13 cellular contexts compared by ENCODE assay signal in the genomic region with DNA sequence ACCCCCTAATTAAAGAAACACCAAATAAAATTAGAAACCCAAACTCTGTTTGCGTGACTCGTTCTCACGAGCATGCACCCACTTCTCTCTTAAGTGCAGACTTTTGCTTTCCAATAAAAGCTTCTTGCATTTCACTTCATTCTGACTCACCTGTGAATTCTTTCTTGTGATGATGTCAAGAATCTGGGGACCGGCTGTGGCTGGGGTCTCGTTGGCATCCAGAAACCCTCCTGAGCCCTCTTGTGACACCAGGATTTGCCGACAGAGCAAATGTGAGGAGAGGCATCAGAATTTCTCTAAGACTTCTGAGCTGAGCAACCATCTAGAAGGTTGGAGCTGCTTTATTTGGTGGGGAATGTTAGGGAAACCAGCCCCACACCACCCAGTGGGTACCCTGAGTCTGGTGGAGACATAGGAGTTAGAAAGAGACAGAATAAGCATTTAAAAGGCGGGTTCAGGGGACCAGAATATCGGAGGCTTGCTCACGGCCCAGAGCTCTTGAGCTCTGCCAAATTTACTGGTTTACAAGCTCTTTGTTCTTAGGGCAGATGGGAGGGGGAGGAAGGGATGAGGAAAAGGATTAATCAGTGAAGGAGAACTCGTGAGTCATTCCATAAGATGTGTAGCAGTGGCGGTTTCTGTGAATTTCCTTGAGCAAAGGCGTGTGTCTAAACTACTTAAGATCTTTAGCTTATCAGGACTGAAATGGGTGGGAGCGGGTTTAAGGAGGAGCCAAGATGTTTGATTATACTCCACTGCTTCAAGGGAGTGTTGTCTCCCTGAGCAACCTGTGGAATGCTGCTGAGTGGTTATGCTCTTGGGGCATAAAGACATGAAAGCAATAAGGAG. TPM values are rescaled to one million over a fixed set of nuclear protein-coding genes. Genes with fewer than 3 reads are reported as not detected.
DNase-seq lines count a peak whose midpoint lies in the region; ATAC-seq, FAIRE-seq and TF ChIP-seq lines count a peak whose summit lies in the region.
"Had no signal": no experiment of that assay in that cellular context is flagged by ENCODE, and none has a peak within 500 bp of the region (broad histone marks: within the 10 kb centered on the region; RNA-seq: fewer than 3 reads in every experiment).

No MANE protein-coding gene starts in this region.

- no peak overlapping the region for H3K4me2 ChIP-seq in HepG2 (ENCODE audit: low read depth, low read length)

- H3K27ac ChIP-seq in HepG2 (ENCODE audit: extremely low read length, insufficient read depth, low read length) (no peak overlapping the region), right lobe of liver (no peak overlapping the region), lower lobe of right lung (peak overlapping the region; percentile 86)
- H3K27ac ChIP-seq: esophagus muscularis mucosa had no signal

- H3K4me3 Mint-ChIP-seq in MCF 10A (ENCODE audit: unreplicated experiment), result peak overlapping the region; percentile 42
- H3K4me3 Mint-ChIP-seq: activated CD4-positive, alpha-beta T cell treated with anti-CD3 and anti-CD28 coated beads, Interleukin-2, amount 10 ng/mL, durations not matched to agents 24 days and 14 days; activated naive CD4-positive, alpha-beta T cell treated with anti-CD3 and anti-CD28 coated beads, Interleukin-2, amount 10 ng/mL, durations not matched to agents 7 days and 5 days had no signal

- DNase-seq in HepG2 (ENCODE audit: low spot score) (no peak), right lobe of liver (no peak), MCF 10A (ENCODE audit: unreplicated experiment) (peak; percentile 72), lower lobe of right lung (no peak), ureter (ENCODE audit: low spot score) (peak; percentile 50), NCI-H128 (lab: John Stamatoyannopoulos, UW; ENCODE audit: unreplicated experiment) (no peak), GM12892 (ENCODE audit: insufficient read length) (no peak)
- DNase-seq in activated naive CD4-positive, alpha-beta T cell treated with Interleukin-2 at 50 U/mL for 16 hours, result no peak
- DNase-seq: activated CD4-positive, alpha-beta T cell treated with anti-CD3 and anti-CD28 coated beads, Interleukin-2, amount 10 ng/mL, durations not matched to agents 24 days and 14 days; activated naive CD4-positive, alpha-beta T cell treated with anti-CD3 and anti-CD28 coated beads, Interleukin-2, amount 10 ng/mL, durations not matched to agents 7 days and 5 days; NCI-H1436 treated with DMSO at 0.1 percent for 48 hours; SHP77 had no signal

- H3K36me3 ChIP-seq in HepG2 (replicated peaks in 1 of 2; ENCODE audit: control insufficient read depth in 1 of 2, insufficient read depth in 2 of 2, low read length in 2 of 2), result no peaks in the 10 kb centered on the region
- H3K36me3 ChIP-seq in right lobe of liver, result no peaks in the 10 kb centered on the region
- no peaks in the 10 kb centered on the region for H3K36me3 ChIP-seq in lower lobe of right lung
- H3K36me3 ChIP-seq: esophagus muscularis mucosa had no signal

- no peak for TF ChIP-seq RAD21 in HepG2 (CRISPR knock-in tag; IDR thresholded peaks at IDR 0.05)

- TF ChIP-seq EP300 in HepG2 (IDR thresholded peaks at IDR 0.05; ENCODE audit: low read depth in 2 of 2, low read length in 2 of 2), result no peak
- TF ChIP-seq EP300 in HepG2 (CRISPR knock-in tag; IDR thresholded peaks at IDR 0.05; ENCODE audit: borderline replicate concordance), result no peak

- in situ Hi-C loops in HepG2 (cut with HindIII; ENCODE audit: extremely low pct_ligation_motif_present, low pct_unique_long_range_greater_than_20kb), result no loop called here

- no peak overlapping the region for H3K4me3 ChIP-seq in HepG2 (replicated peaks in 1 of 3; ENCODE audit: insufficient read depth in 1 of 3, low read depth in 2 of 3, low read length in 3 of 3)
- H3K4me3 ChIP-seq in right lobe of liver, result no peak overlapping the region
- peak overlapping the region; percentile 40 for H3K4me3 ChIP-seq in lower lobe of right lung
- H3K4me3 ChIP-seq: esophagus muscularis mucosa had no signal

- peak overlapping the region; percentile 93 for H3K27ac Mint-ChIP-seq in MCF 10A (ENCODE audit: low read depth, unreplicated experiment)
- H3K27ac Mint-ChIP-seq: activated CD4-positive, alpha-beta T cell treated with anti-CD3 and anti-CD28 coated beads, Interleukin-2, amount 10 ng/mL, durations not matched to agents 24 days and 14 days; activated naive CD4-positive, alpha-beta T cell treated with anti-CD3 and anti-CD28 coated beads, Interleukin-2, amount 10 ng/mL, durations not matched to agents 7 days and 5 days had no signal

- peaks cover 16% of the 10 kb centered on the region for H3K36me3 Mint-ChIP-seq in MCF 10A (ENCODE audit: insufficient read depth, unreplicated experiment)
- H3K36me3 Mint-ChIP-seq: activated naive CD4-positive, alpha-beta T cell treated with anti-CD3 and anti-CD28 coated beads, Interleukin-2, amount 10 ng/mL, durations not matched to agents 7 days and 5 days had no signal

- H3K4me1 Mint-ChIP-seq in MCF 10A (ENCODE audit: insufficient read depth, unreplicated experiment), result peaks cover 38% of the 10 kb centered on the region
- H3K4me1 Mint-ChIP-seq: activated naive CD4-positive, alpha-beta T cell treated with anti-CD3 and anti-CD28 coated beads, Interleukin-2, amount 10 ng/mL, durations not matched to agents 7 days and 5 days had no signal

- H4K20me1 ChIP-seq in HepG2 (ENCODE audit: insufficient read depth, low read length), result no peaks in the 10 kb centered on the region

- no peak overlapping the region for H3K9ac ChIP-seq in HepG2 (ENCODE audit: insufficient read depth, low read depth, low read length)

- BruUV-seq in HepG2 (replicated peaks; lab: Mats Ljungman, UMichigan) (no TSS peak), MCF 10A (replicated peaks; lab: Mats Ljungman, UMichigan) (no TSS peak)

- no peaks in the 10 kb centered on the region for H3K79me2 ChIP-seq in HepG2 (ENCODE audit: insufficient read depth, low read length)

- no peak overlapping the region for H2AFZ ChIP-seq in HepG2 (ENCODE audit: low read length)

- peaks cover 0 to 11% of the 10 kb centered on the region in 2 experiments; a peak in 1 of 5 replicates for H3K27me3 ChIP-seq in HepG2 (ENCODE audit: control insufficient read depth in 1 of 2, insufficient read depth in 2 of 2, low read length in 2 of 2)
- H3K27me3 ChIP-seq in right lobe of liver, result no peaks in the 10 kb centered on the region
- H3K27me3 ChIP-seq in lower lobe of right lung (ENCODE audit: low read depth), result no peaks in the 10 kb centered on the region

- TF ChIP-seq CTCF in HepG2 (CRISPR knock-in tag; IDR thresholded peaks at IDR 0.05), result no peak
- no peak for TF ChIP-seq CTCF in right lobe of liver (IDR thresholded peaks at IDR 0.05)
- TF ChIP-seq CTCF in MCF 10A (IDR thresholded peaks at IDR 0.05; ENCODE audit: unreplicated experiment), result no peak
- TF ChIP-seq CTCF in lower lobe of right lung (IDR thresholded peaks at IDR 0.05), result no peak

- TF ChIP-seq POLR2A in HepG2 (IDR thresholded peaks at IDR 0.05; ENCODE audit: insufficient read depth in 1 of 2, low read depth in 2 of 2, low read length in 2 of 2) (no peak), right lobe of liver (IDR thresholded peaks at IDR 0.05) (no peak), GM12892 (IDR thresholded peaks at IDR 0.05; ENCODE audit: low read depth, low read length) (no peak)

- no peaks in the 10 kb centered on the region for H3K27me3 Mint-ChIP-seq in MCF 10A (ENCODE audit: insufficient read depth, unreplicated experiment)

- POLR2A ChIA-PET in HepG2 (lab: Yijun Ruan, JAX) (no interaction called here), MCF 10A (lab: Yijun Ruan, JAX) (interaction anchor here (0.6 to 2.4 kb wide), 17 partner anchors 8 to 1475 kb away, joined by 3 to 22 read pairs (median 4); partner anchors contain the start of genes COQ7, GDE1 and ITPRIPL2)

- CTCF ChIA-PET in HepG2 (lab: Yijun Ruan, JAX; ENCODE audit: low intra/inter-chr PET ratio, low total read pairs), result no interaction called here
- CTCF ChIA-PET in MCF 10A (lab: Yijun Ruan, JAX), result interaction anchor here (0.6 to 10.2 kb wide), 10 partner anchors 17 to 388 kb away, joined by 3 to 328 read pairs (median 4); partner anchors contain the start of gene VPS35L

- H3K4me1 ChIP-seq in HepG2 (ENCODE audit: insufficient read depth, low read length), result peaks cover 16% of the 10 kb centered on the region
- peaks cover 0 to 14% (median 4%) of the 10 kb centered on the region in 4 donors for H3K4me1 ChIP-seq in right lobe of liver
- no peaks in the 10 kb centered on the region for H3K4me1 ChIP-seq in lower lobe of right lung
- H3K4me1 ChIP-seq: esophagus muscularis mucosa had no signal

- no peaks in the 10 kb centered on the region for H3K9me3 Mint-ChIP-seq in MCF 10A (ENCODE audit: unreplicated experiment)
- H3K9me3 Mint-ChIP-seq: activated CD4-positive, alpha-beta T cell treated with anti-CD3 and anti-CD28 coated beads, Interleukin-2, amount 10 ng/mL, durations not matched to agents 24 days and 14 days; activated naive CD4-positive, alpha-beta T cell treated with anti-CD3 and anti-CD28 coated beads, Interleukin-2, amount 10 ng/mL, durations not matched to agents 7 days and 5 days had no signal

- intact Hi-C loops in HepG2 (cut with micrococcal nuclease; ENCODE audit: unreplicated experiment), result no loop called here
- intact Hi-C loops in right lobe of liver (cut with DNase I), result no loop called here
- intact Hi-C loops in MCF 10A (cut with micrococcal nuclease), result no loop called here
- intact Hi-C loops in lower lobe of right lung (cut with DNase I), result no loop called here

- H3K9me3 ChIP-seq in HepG2 (ENCODE audit: low read length) (no peaks in the 10 kb centered on the region), right lobe of liver (no peaks in the 10 kb centered on the region), lower lobe of right lung (no peaks in the 10 kb centered on the region)
- H3K9me3 ChIP-seq: esophagus muscularis mucosa had no signal

- 42% methylated on average over 13 of the region's 13 CpGs for WGBS in HepG2 (ENCODE audit: low lambda C conversion rate)
- 70% methylated on average over 12 of the region's 13 CpGs for WGBS in right lobe of liver (ENCODE audit: insufficient coverage, low coverage, low lambda C conversion rate, missing lambda C conversion rate)

- FAIRE-seq in HepG2 (lab: Jason Lieb, UNC), result no peak
- FAIRE-seq in GM12892 (lab: Jason Lieb, UNC), result no peak

- ATAC-seq in HepG2 (no peak), right lobe of liver (no peak), lower lobe of right lung (peak; percentile 59 to 72)

RNA-seq across cellular contexts. Expression of gene TMC5, which starts 24.2 kb away (rescaled TPM):
- 0.09 and 0.34 TPM in 2 replicates for total RNA-seq in HepG2 (2016; rRNA removed; fragmentation: Illumina TruSeq; extraction: Trizol)
- total RNA-seq in HepG2 (2016; cell fraction: cytosol; rRNA removed; fragmentation: Illumina TruSeq; extraction: Trizol; ENCODE audit: low read depth), result 0.30 TPM in 1 of 2 replicates, not detected in the other
- total RNA-seq in HepG2 (2016; cell fraction: insoluble cytoplasmic fraction; rRNA removed; fragmentation: Illumina TruSeq; extraction: Trizol), result not detected in 2 replicates
- total RNA-seq in HepG2 (2016; cell fraction: membrane; rRNA removed; fragmentation: Illumina TruSeq; extraction: Trizol), result 0.09 and 0.10 TPM in 2 replicates
- total RNA-seq in HepG2 (2016; cell fraction: nucleus; rRNA removed; fragmentation: Illumina TruSeq; extraction: Trizol), result not detected in 2 replicates
- polyA plus RNA-seq in HepG2 (2011; rRNA removed), result 0.41 and 0.63 TPM in 2 replicates
- 0.35 and 0.49 TPM in 2 replicates for polyA plus RNA-seq in HepG2 (2011; cell fraction: cytosol; rRNA removed)
- polyA plus RNA-seq in HepG2 (2011; cell fraction: nucleus; rRNA removed), result 0.21 TPM in 1 of 2 replicates, not detected in the other
- 0.25 and 0.96 TPM in 2 replicates for polyA plus RNA-seq in HepG2 (2012)
- polyA plus RNA-seq in HepG2 (2016; cell fraction: cytosol; fragmentation: Illumina TruSeq; extraction: Trizol; ENCODE audit: low read depth), result 0.17 and 0.26 TPM in 2 replicates
- polyA plus RNA-seq in HepG2 (2016; cell fraction: insoluble cytoplasmic fraction; fragmentation: Illumina TruSeq; extraction: Trizol; ENCODE audit: low read depth), result not detected in 2 replicates
- 0.24 and 0.28 TPM in 2 replicates for polyA plus RNA-seq in HepG2 (2016; cell fraction: membrane; fragmentation: Illumina TruSeq; extraction: Trizol; ENCODE audit: low read depth)
- polyA plus RNA-seq in HepG2 (2016; cell fraction: nucleus; fragmentation: Illumina TruSeq; extraction: Trizol; ENCODE audit: insufficient read depth, low read depth), result not detected in 2 replicates
- 0.32 and 20.8 TPM in 2 replicates for polyA minus RNA-seq in HepG2 (2011; rRNA and poly(A)+ RNA removed; ENCODE audit: low replicate concordance)
- 0.20 TPM in 1 of 2 replicates, not detected in the other for polyA minus RNA-seq in HepG2 (2011; cell fraction: cytosol; rRNA and poly(A)+ RNA removed)
- 0.99 TPM in 1 of 2 replicates, not detected in the other for polyA minus RNA-seq in HepG2 (2011; cell fraction: nucleus; rRNA and poly(A)+ RNA removed)
- total RNA-seq in right lobe of liver, result 1 to 10 TPM in 2 of 6 experiments, under 1 TPM in 3, not detected in 1; 0.43 to 3.4 (median 0.93) TPM
- total RNA-seq in MCF 10A (2022), result 0.10 and 0.16 TPM in 2 replicates
- total RNA-seq in lower lobe of right lung, result 62.1 TPM
- 21.1 TPM for total RNA-seq in ureter
- not detected for polyA plus RNA-seq in GM12892 (2012; ENCODE audit: missing spikeins)
- total RNA-seq: activated CD4-positive, alpha-beta T cell treated with anti-CD3 and anti-CD28 coated beads, Interleukin-2, amount 10 ng/mL, durations not matched to agents 24 days and 14 days had no signal

Comparison
In these comparisons a context has a peak if more than half of its experiments do, and no peak if none do; other contexts are left out.
1. ATAC-seq: peak in lower lobe of right lung (2 of 2); none in HepG2 (single experiment) and right lobe of liver (0 of 4).
2. DNase-seq: peak in MCF 10A (single experiment) and ureter (single experiment); none in HepG2 (single experiment), right lobe of liver (0 of 3), lower lobe of right lung (single experiment), NCI-H128 (single experiment), activated naive CD4-positive, alpha-beta T cell treated with Interleukin-2 at 50 U/mL for 16 hours (single experiment) and GM12892 (single experiment).